In the genomic region with DNA sequence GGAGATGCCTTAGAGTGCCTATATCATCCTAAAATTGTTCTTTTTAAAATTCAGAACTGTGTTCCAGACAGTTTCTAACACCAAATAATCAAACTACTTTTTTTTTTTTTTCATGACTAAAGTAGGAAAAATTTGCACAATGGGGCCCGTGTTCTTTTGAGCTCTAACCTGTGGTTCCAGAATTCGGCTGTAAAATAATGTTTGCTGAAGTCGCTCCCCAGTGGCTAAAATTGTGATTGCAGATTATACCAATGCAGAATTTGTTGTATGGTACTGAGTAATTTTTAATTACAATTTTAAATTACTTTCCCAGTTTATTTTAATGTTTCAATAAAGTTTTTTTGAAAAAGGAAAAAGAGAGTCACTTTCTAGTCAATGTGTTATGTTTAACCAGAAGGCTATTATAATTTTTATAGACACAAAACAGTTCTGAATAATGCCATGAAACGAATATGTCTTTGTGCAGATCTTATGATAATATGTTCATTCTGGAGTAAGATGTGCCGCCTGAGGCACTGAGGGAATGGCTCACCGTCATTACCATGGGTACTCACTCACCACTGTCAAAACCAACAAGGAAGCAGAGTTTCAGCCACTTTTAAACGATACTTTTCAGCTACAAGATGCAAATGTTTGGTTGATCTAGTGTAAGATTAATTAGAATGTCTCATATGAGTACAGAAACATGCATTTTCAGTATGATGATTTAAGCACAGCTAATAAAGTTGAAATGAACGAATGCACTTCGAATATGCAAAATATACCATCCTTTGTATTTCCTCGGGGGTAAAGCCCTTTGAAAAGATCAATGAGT, we compare ENCODE assay signal across 8 cellular contexts.
A peak's percentile ranks its signal among the peaks of the same experiment; 100 is the strongest.
DNase-seq lines count a peak whose midpoint lies in the region; ATAC-seq and TF ChIP-seq lines count a peak whose summit lies in the region.

No MANE protein-coding gene starts in this region.

- intact Hi-C loops in activated naive CD4-positive, alpha-beta T cell treated with anti-CD3 and anti-CD28 coated beads for 36 hours (cut with micrococcal nuclease) = loop anchor here (1.0 kb wide), 2 partner anchors 204 to 297 kb away; a partner anchor contains a TSS
- intact Hi-C loops in mammary epithelial cell (cut with micrococcal nuclease) = loop anchor here (1.0 kb wide), 1 partner anchor 392 kb away; no protein-coding TSS in a partner anchor
- intact Hi-C loops in prostate gland (cut with DNase I) = no loop called here
- intact Hi-C loops in sigmoid colon (cut with DNase I) = no loop called here

- no peak for TF ChIP-seq EP300 in sigmoid colon (IDR thresholded peaks at IDR 0.05)

- no peaks in the 10 kb centered on the region for H3K9me3 Mint-ChIP-seq in activated naive CD4-positive, alpha-beta T cell treated with anti-CD3 and anti-CD28 coated beads for 36 hours

- H4K20me1 ChIP-seq in OCI-LY1 (ENCODE audit: insufficient read depth, low read length) = no peaks in the 10 kb centered on the region
- no peaks in the 10 kb centered on the region for H4K20me1 ChIP-seq in mammary epithelial cell (ENCODE audit: insufficient read depth, low read length)

- H3K4me1 Mint-ChIP-seq in activated naive CD4-positive, alpha-beta T cell treated with anti-CD3 and anti-CD28 coated beads for 36 hours (ENCODE audit: low read depth) = peaks cover 39% of the 10 kb centered on the region

- no peaks in the 10 kb centered on the region for H3K9me3 ChIP-seq in OCI-LY1 (ENCODE audit: low read length)
- no peaks in the 10 kb centered on the region for H3K9me3 ChIP-seq in mammary epithelial cell (replicated peaks; ENCODE audit: insufficient read depth, low read length)
- no peaks in the 10 kb centered on the region for H3K9me3 ChIP-seq in prostate gland
- no peaks in the 10 kb centered on the region for H3K9me3 ChIP-seq in sigmoid colon

- no peak for ATAC-seq in GM21360 (IDR thresholded peaks at IDR 0.05; ENCODE audit: unreplicated experiment)
- no peak for ATAC-seq in HG03521 (IDR thresholded peaks at IDR 0.05; ENCODE audit: unreplicated experiment)

- H3K36me3 ChIP-seq in OCI-LY1 (ENCODE audit: insufficient read depth, low read length) = no peaks in the 10 kb centered on the region
- no peaks in the 10 kb centered on the region for H3K36me3 ChIP-seq in mammary epithelial cell (ENCODE audit: insufficient read depth, low read length)
- H3K36me3 ChIP-seq in prostate gland = no peaks in the 10 kb centered on the region
- no peaks in the 10 kb centered on the region for H3K36me3 ChIP-seq in sigmoid colon

- 27% methylated on average over 10 of the region's 10 CpGs for WGBS in mammary epithelial cell (ENCODE audit: low coverage, missing lambda C conversion rate)
- WGBS in prostate gland = 36% methylated on average over 10 of the region's 10 CpGs
- 46 to 57% methylated on average over 10 of the region's 10 CpGs for WGBS in sigmoid colon, 2 donors

- H3K9ac ChIP-seq in OCI-LY1 (ENCODE audit: low read length) (no peak overlapping the region), mammary epithelial cell (ENCODE audit: insufficient read depth, low read length) (no peak overlapping the region)

- no peaks in the 10 kb centered on the region for H3K36me3 Mint-ChIP-seq in activated naive CD4-positive, alpha-beta T cell treated with anti-CD3 and anti-CD28 coated beads for 36 hours (ENCODE audit: low read depth)

- no peak overlapping the region for H3K27ac ChIP-seq in OCI-LY1 (ENCODE audit: low read depth, low read length, poor library complexity, severe bottlenecking)
- no peak overlapping the region for H3K27ac ChIP-seq in mammary epithelial cell (ENCODE audit: insufficient read depth, low read depth, low read length)
- no peak overlapping the region for H3K27ac ChIP-seq in prostate gland
- H3K27ac ChIP-seq in sigmoid colon = no peak overlapping the region

- H3K4me3 Mint-ChIP-seq in activated naive CD4-positive, alpha-beta T cell treated with anti-CD3 and anti-CD28 coated beads for 36 hours = no peak overlapping the region

- H3K4me1 ChIP-seq in OCI-LY1 (ENCODE audit: insufficient read depth, low read length, severe bottlenecking) (peaks cover 21% of the 10 kb centered on the region), mammary epithelial cell (ENCODE audit: insufficient read depth, low read length) (peaks cover 2% of the 10 kb centered on the region), prostate gland (replicated peaks) (no peaks in the 10 kb centered on the region), sigmoid colon (peaks cover 0 to 17% (median 15%) of the 10 kb centered on the region in 4 donors)

- H2AFZ ChIP-seq in OCI-LY1 (ENCODE audit: low read length) (no peak overlapping the region), mammary epithelial cell (ENCODE audit: low read depth, low read length) (no peak overlapping the region)

- H3K27ac Mint-ChIP-seq in activated naive CD4-positive, alpha-beta T cell treated with anti-CD3 and anti-CD28 coated beads for 36 hours = no peak overlapping the region

- H3K4me2 ChIP-seq in OCI-LY1 (ENCODE audit: low read length) = no peak overlapping the region
- no peak overlapping the region for H3K4me2 ChIP-seq in mammary epithelial cell (ENCODE audit: insufficient read depth, low read depth, low read length)

- H3K79me2 ChIP-seq in OCI-LY1 (ENCODE audit: insufficient read depth, low read length) (no peaks in the 10 kb centered on the region), mammary epithelial cell (ENCODE audit: insufficient read depth, low read length) (no peaks in the 10 kb centered on the region)

- H3K4me3 ChIP-seq in OCI-LY1 (ENCODE audit: low read depth, low read length, poor library complexity, severe bottlenecking) (no peak overlapping the region), mammary epithelial cell (replicated peaks in 1 of 3; ENCODE audit: insufficient read depth in 1 of 3, low read depth in 2 of 3, low read length in 3 of 3) (no peak overlapping the region), prostate gland (no peak overlapping the region), sigmoid colon (no peak overlapping the region)

- H3K27me3 ChIP-seq in OCI-LY1 (ENCODE audit: insufficient read depth, low read length) = no peaks in the 10 kb centered on the region
- no peaks in the 10 kb centered on the region for H3K27me3 ChIP-seq in mammary epithelial cell (ENCODE audit: insufficient read depth, low read length)
- no peaks in the 10 kb centered on the region for H3K27me3 ChIP-seq in prostate gland (replicated peaks; ENCODE audit: insufficient read depth)
- no peaks in the 10 kb centered on the region for H3K27me3 ChIP-seq in sigmoid colon

- no peaks in the 10 kb centered on the region for H3K9me2 ChIP-seq in OCI-LY1 (ENCODE audit: low read depth, low read length)

- dilution Hi-C loops in mammary epithelial cell (cut with HindIII; ENCODE audit: low sequenced_read_pairs) = no loop called here

- TF ChIP-seq CTCF in OCI-LY1 (IDR thresholded peaks at IDR 0.05; ENCODE audit: low read length) = peak; percentile 57
- peak; percentile 54 to 55 for TF ChIP-seq CTCF in mammary epithelial cell (conservative IDR thresholded peaks at IDR 0.05 in 1 of 2, IDR thresholded peaks at IDR 0.05 in 1 of 2; ENCODE audit: extremely low read depth in 1 of 2, insufficient read depth in 1 of 2, low read depth in 1 of 2, low read length in 2 of 2)
- TF ChIP-seq CTCF in prostate gland (IDR thresholded peaks at IDR 0.05) = peak in 3 of 4 experiments; percentile 32 to 55 (median 44)
- TF ChIP-seq CTCF in sigmoid colon (IDR thresholded peaks at IDR 0.05) = no peak

- H3K27me3 Mint-ChIP-seq in activated naive CD4-positive, alpha-beta T cell treated with anti-CD3 and anti-CD28 coated beads for 36 hours (ENCODE audit: low read depth) = peaks cover 2% of the 10 kb centered on the region

- no peak for TF ChIP-seq POLR2A in prostate gland (IDR thresholded peaks at IDR 0.05)
- TF ChIP-seq POLR2A in sigmoid colon (IDR thresholded peaks at IDR 0.05) = no peak

- in situ Hi-C loops in mammary epithelial cell (cut with MboI; ENCODE audit: low sequenced_read_pairs in 2 of 2) = loop anchor here (10.0 to 25.0 kb wide), 3 partner anchors 212 to 1281 kb away; no protein-coding TSS in a partner anchor

- CTCF ChIA-PET in activated naive CD4-positive, alpha-beta T cell treated with anti-CD3 and anti-CD28 coated beads for 36 hours (lab: Charles Lee) = interaction anchor here (0.5 to 3.3 kb wide), 32 partner anchors 9 to 452 kb away, joined by 3 to 25 read pairs (median 3); a partner anchor contains a TSS
- CTCF ChIA-PET in mammary epithelial cell (lab: Charles Lee; ENCODE audit: low non-redundant PET) = interaction anchor here (0.6 to 0.7 kb wide), 7 partner anchors 8 to 435 kb away, joined by 3 to 30 read pairs (median 5); no protein-coding TSS in a partner anchor

- H3F3A ChIP-seq in OCI-LY1 (ENCODE audit: insufficient read depth, low read length) = no peaks in the 10 kb centered on the region

- peak; percentile 59 for DNase-seq in activated naive CD4-positive, alpha-beta T cell treated with anti-CD3 and anti-CD28 coated beads for 36 hours
- no peak for DNase-seq in activated naive CD4-positive, alpha-beta T cell (lab: John Stamatoyannopoulos, UW)
- DNase-seq in mammary epithelial cell (peak; percentile 45), prostate gland (ENCODE audit: low spot score) (no peak), sigmoid colon (no peak)

- no TSS peak for BruUV-seq in mammary epithelial cell (replicated peaks; lab: Mats Ljungman, UMichigan)

Comparison
In these comparisons a context has a peak if more than half of its experiments do, and no peak if none do; other contexts are left out.
1. DNase-seq: peak in activated naive CD4-positive, alpha-beta T cell treated with anti-CD3 and anti-CD28 coated beads for 36 hours (single experiment) and mammary epithelial cell (single experiment); none in activated naive CD4-positive, alpha-beta T cell (0 of 4), prostate gland (single experiment) and sigmoid colon (single experiment).
2. CTCF ChIP-seq: peak in OCI-LY1 (single experiment), mammary epithelial cell (2 of 2) and prostate gland (3 of 4); none in sigmoid colon (0 of 4).
3. intact Hi-C loops: an anchor here in activated naive CD4-positive, alpha-beta T cell treated with anti-CD3 and anti-CD28 coated beads for 36 hours (1.0 kb wide) and mammary epithelial cell (1.0 kb wide); none called in prostate gland and sigmoid colon.